In the genomic region with DNA sequence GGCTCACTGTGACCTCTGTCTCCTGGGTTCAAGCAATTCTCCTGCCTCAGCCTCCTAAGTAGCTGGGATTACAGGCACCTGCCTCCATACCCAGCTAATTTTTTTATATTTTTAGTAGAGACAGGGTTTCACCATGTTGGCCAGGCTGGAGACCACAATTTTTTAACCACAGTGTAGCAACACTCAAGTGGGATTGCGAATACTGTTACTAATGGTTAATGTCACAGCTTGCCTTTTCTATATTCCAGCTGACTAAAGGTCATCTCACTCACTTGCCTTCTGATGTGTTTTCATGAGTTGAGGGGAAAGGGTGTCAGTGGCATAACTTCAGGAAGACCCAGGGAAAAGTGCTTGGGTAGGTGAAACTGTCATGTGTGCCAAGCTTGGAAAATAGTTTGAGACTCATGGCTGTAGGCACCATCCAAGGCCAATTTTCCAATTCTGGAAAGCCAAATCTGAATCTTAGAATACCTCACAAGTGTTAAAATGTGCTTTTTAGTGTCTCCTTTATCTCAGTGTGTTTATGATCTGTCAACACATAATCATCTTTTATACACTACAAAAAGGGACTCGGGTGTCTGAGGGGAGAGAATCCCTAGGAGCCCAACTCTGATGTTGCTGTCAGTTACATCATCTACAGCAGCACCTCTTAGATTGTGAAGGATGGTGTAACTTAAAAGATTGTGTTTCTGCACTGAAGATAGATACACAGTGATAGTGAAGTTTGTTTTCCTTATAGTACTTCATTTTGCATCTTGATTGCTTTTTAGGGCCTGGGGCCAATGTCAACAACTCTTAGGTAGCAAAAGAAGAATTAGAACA, we compare ENCODE assay signal across 16 cellular contexts. TPM values are rescaled to one million over a fixed set of nuclear protein-coding genes. Genes with fewer than 3 reads are reported as not detected.
DNase-seq lines count a peak whose midpoint lies in the region; TF ChIP-seq lines count a peak whose summit lies in the region.
"Had no signal": no experiment of that assay in that cellular context is flagged by ENCODE, and none has a peak within 500 bp of the region (broad histone marks: within the 10 kb centered on the region; RNA-seq: fewer than 3 reads in every experiment).

No MANE protein-coding gene starts in this region.

- H3K27ac Mint-ChIP-seq in type B pancreatic cell (no peak overlapping the region), immature natural killer cell (peak overlapping the region in 1 of 6 donors; percentile 12), glutamatergic neuron (ENCODE audit: unreplicated experiment) (no peak overlapping the region)
- H3K27ac Mint-ChIP-seq: endodermal cell; stimulated activated memory B cell treated with anti-CD40 and anti-IgM and Interleukin-4, amounts not matched to agents 10 μg/mL and 1 μg/mL and 100 μg/mL, for 72 hours had no signal

- H3K4me3 ChIP-seq in AG09309 (ENCODE audit: control insufficient read depth, low read depth, low read length) (no peak overlapping the region), fibroblast of the aortic adventitia (ENCODE audit: low read depth, low read length) (no peak overlapping the region)

- H3K27me3 Mint-ChIP-seq in type B pancreatic cell: no peaks in the 10 kb centered on the region
- H3K27me3 Mint-ChIP-seq in immature natural killer cell (ENCODE audit: low read depth in 3 of 3): peaks cover 0 to under 1% (median 0%) of the 10 kb centered on the region in 3 donors
- peaks cover 3% of the 10 kb centered on the region for H3K27me3 Mint-ChIP-seq in glutamatergic neuron (ENCODE audit: unreplicated experiment)
- H3K27me3 Mint-ChIP-seq: stimulated activated memory B cell treated with anti-CD40 and anti-IgM and Interleukin-4, amounts not matched to agents 10 μg/mL and 1 μg/mL and 100 μg/mL, for 72 hours had no signal

- TF ChIP-seq CTCF in AG09309 (IDR thresholded peaks at IDR 0.05; ENCODE audit: control insufficient read depth, insufficient read depth, low read depth, low read length, missing control alignments): no peak
- no peak for TF ChIP-seq CTCF in fibroblast of the aortic adventitia (IDR thresholded peaks at IDR 0.05; ENCODE audit: insufficient read depth, low read length)
- no peak for TF ChIP-seq CTCF in type B pancreatic cell (conservative IDR thresholded peaks at IDR 0.05)
- TF ChIP-seq CTCF in glutamatergic neuron (IDR thresholded peaks at IDR 0.05; ENCODE audit: partially characterized antibody, unreplicated experiment): no peak

- H3K4me3 Mint-ChIP-seq in type B pancreatic cell (no peak overlapping the region), immature natural killer cell (no peak overlapping the region), glutamatergic neuron (ENCODE audit: unreplicated experiment) (no peak overlapping the region)
- H3K4me3 Mint-ChIP-seq: CD14-positive monocyte; endodermal cell; stimulated activated memory B cell treated with anti-CD40 and anti-IgM and Interleukin-4, amounts not matched to agents 10 μg/mL and 1 μg/mL and 100 μg/mL, for 72 hours had no signal

- peaks cover 18% of the 10 kb centered on the region for H3K4me1 Mint-ChIP-seq in type B pancreatic cell (ENCODE audit: unreplicated experiment)
- no peaks in the 10 kb centered on the region for H3K4me1 Mint-ChIP-seq in immature natural killer cell
- H3K4me1 Mint-ChIP-seq in glutamatergic neuron (ENCODE audit: low read depth, unreplicated experiment): peaks cover 2% of the 10 kb centered on the region
- H3K4me1 Mint-ChIP-seq: stimulated activated memory B cell treated with anti-CD40 and anti-IgM and Interleukin-4, amounts not matched to agents 10 μg/mL and 1 μg/mL and 100 μg/mL, for 72 hours had no signal

- H3K9me3 Mint-ChIP-seq in type B pancreatic cell (no peaks in the 10 kb centered on the region), immature natural killer cell (no peaks in the 10 kb centered on the region), glutamatergic neuron (ENCODE audit: unreplicated experiment) (no peaks in the 10 kb centered on the region)
- H3K9me3 Mint-ChIP-seq: endodermal cell; stimulated activated memory B cell treated with anti-CD40 and anti-IgM and Interleukin-4, amounts not matched to agents 10 μg/mL and 1 μg/mL and 100 μg/mL, for 72 hours had no signal

- peak; percentile 20 for DNase-seq in AG09309 (ENCODE audit: low read depth)
- DNase-seq in GM03348 (ENCODE audit: low spot score): peak; percentile 10
- DNase-seq in SW480 (ENCODE audit: low spot score): peak; percentile 47
- peak; percentile 51 for DNase-seq in fibroblast of the aortic adventitia (ENCODE audit: low read depth)
- DNase-seq in type B pancreatic cell (ENCODE audit: extremely low spot score, unreplicated experiment): no peak
- no peak for DNase-seq in immature natural killer cell
- no peak for DNase-seq in HT-29 (ENCODE audit: low spot score)
- DNase-seq in glutamatergic neuron: no peak
- DNase-seq: activated CD4-positive, alpha-beta T cell treated with anti-CD3 and anti-CD28 coated beads, Interleukin-2, amount 50 U/mL, for 48 hours; activated gamma-delta T cell; endodermal cell; NCI-H1092 treated with DMSO at 0.1 percent for 48 hours; NCI-H2227 treated with DMSO at 0.1 percent for 48 hours; stimulated activated CD4-positive, alpha-beta T cell treated with anti-CD3 and anti-CD28 coated beads, Interleukin-4, amount 100 ng/mL, for 4 hours had no signal

- H3K36me3 Mint-ChIP-seq in type B pancreatic cell (peaks cover 34% of the 10 kb centered on the region), immature natural killer cell (peaks cover 4 to 40% (median 19%) of the 10 kb centered on the region in 3 donors), glutamatergic neuron (ENCODE audit: unreplicated experiment) (no peaks in the 10 kb centered on the region)

RNA-seq across cellular contexts. Expression of gene OGFOD1, which starts 27.1 kb away (rescaled TPM):
- total RNA-seq in fibroblast of the aortic adventitia (ENCODE audit: low replicate concordance): 50.0 and 95.0 TPM in 2 replicates
- total RNA-seq in type B pancreatic cell (ENCODE audit: low replicate concordance): 45.9 and 52.2 TPM in 2 replicates
- polyA plus RNA-seq in immature natural killer cell: 10 to 100 TPM; 61.1 to 96.7 (median 80.5) TPM
- 34.2 and 43.2 TPM in 2 replicates for total RNA-seq in HT-29 (2014; rRNA removed; shearing (Covaris generic))
- 45.6 TPM for total RNA-seq in glutamatergic neuron (ENCODE audit: unreplicated experiment)

RNA-seq across cellular contexts. Expression of gene NUDT21, which starts 27.3 kb away (rescaled TPM):
- 51.6 and 116 TPM in 2 replicates for total RNA-seq in fibroblast of the aortic adventitia (ENCODE audit: low replicate concordance)
- 139 and 148 TPM in 2 replicates for total RNA-seq in type B pancreatic cell (ENCODE audit: low replicate concordance)
- 10 to 100 TPM; 71.2 to 79.8 (median 76.8) TPM for polyA plus RNA-seq in immature natural killer cell
- total RNA-seq in HT-29 (2014; rRNA removed; shearing (Covaris generic)): 165 and 185 TPM in 2 replicates
- 135 TPM for total RNA-seq in glutamatergic neuron (ENCODE audit: unreplicated experiment)

RNA-seq across cellular contexts. Expression of gene BBS2, which starts 41.4 kb away (rescaled TPM):
- total RNA-seq in fibroblast of the aortic adventitia (ENCODE audit: low replicate concordance) (58.9 and 85.0 TPM in 2 replicates), type B pancreatic cell (ENCODE audit: low replicate concordance) (37.6 and 39.6 TPM in 2 replicates), glutamatergic neuron (ENCODE audit: unreplicated experiment) (40.7 TPM)
- polyA plus RNA-seq in immature natural killer cell: 10 to 100 TPM; 16.9 to 25.6 (median 19.2) TPM
- total RNA-seq in HT-29 (2014; rRNA removed; shearing (Covaris generic)): 10.4 and 19.3 TPM in 2 replicates

RNA-seq across cellular contexts. Expression of gene AMFR, which starts 53.1 kb away (rescaled TPM):
- total RNA-seq in fibroblast of the aortic adventitia (ENCODE audit: low replicate concordance) (133 and 312 TPM in 2 replicates), type B pancreatic cell (ENCODE audit: low replicate concordance) (65.4 and 86.4 TPM in 2 replicates), glutamatergic neuron (ENCODE audit: unreplicated experiment) (69.9 TPM)
- 10 to 100 TPM; 17.8 to 63.3 (median 40.3) TPM for polyA plus RNA-seq in immature natural killer cell
- 75.9 and 82.9 TPM in 2 replicates for total RNA-seq in HT-29 (2014; rRNA removed; shearing (Covaris generic))

Comparison
In these comparisons a context has a peak if more than half of its experiments do, and no peak if none do; other contexts are left out.
1. DNase-seq: peak in AG09309 (single experiment), GM03348 (single experiment), SW480 (single experiment) and fibroblast of the aortic adventitia (single experiment); none in type B pancreatic cell (single experiment), immature natural killer cell (0 of 3), HT-29 (single experiment) and glutamatergic neuron (single experiment).